ENCODE assay signal across 8 cellular contexts in the genomic region with DNA sequence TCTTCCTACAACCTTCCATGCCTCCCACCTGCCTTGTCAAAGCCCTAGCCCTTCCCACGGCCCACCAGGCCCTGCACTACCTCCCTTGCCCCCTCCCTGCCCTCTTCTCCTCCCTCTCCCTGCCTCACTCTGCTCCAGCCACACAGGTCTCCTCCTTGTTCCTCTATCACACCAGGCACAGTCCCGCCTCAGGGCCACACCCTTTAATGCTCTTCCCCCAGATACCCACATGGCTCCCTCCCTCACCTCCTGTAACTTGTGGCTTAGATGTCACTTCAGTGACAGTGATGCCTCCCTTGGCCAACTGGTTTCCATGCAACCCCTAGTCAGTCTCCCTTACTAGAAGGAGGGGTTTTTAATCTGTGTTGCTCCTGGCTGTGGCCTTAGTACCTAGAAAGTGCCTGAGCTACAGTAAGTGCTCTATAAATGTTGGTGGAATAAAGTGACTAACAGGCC. TPM values are rescaled to one million over a fixed set of nuclear protein-coding genes. Genes with fewer than 3 reads are reported as not detected.
DNase-seq lines count a peak whose midpoint lies in the region; ATAC-seq and TF ChIP-seq lines count a peak whose summit lies in the region.
"Had no signal": no experiment of that assay in that cellular context is flagged by ENCODE, and none has a peak within 500 bp of the region (broad histone marks: within the 10 kb centered on the region; RNA-seq: fewer than 3 reads in every experiment).

No MANE protein-coding gene starts in this region.

- no peak overlapping the region for H3K27ac Mint-ChIP-seq in GM23338

- no peaks in the 10 kb centered on the region for H3K9me2 ChIP-seq in GM23338 (ENCODE audit: insufficient read depth)

- H3K79me2 ChIP-seq in GM23338 (replicated peaks; ENCODE audit: insufficient read depth) (no peaks in the 10 kb centered on the region; the same call in 1 of the 2 replicates), parathyroid adenoma (no peaks in the 10 kb centered on the region)

- H3K36me3 ChIP-seq in GM23338 (ENCODE audit: insufficient read depth) (no peaks in the 10 kb centered on the region), parathyroid adenoma (ENCODE audit: control insufficient read depth, insufficient read depth, low read length) (no peaks in the 10 kb centered on the region)

- H3K4me1 ChIP-seq in GM23338 (ENCODE audit: insufficient read depth) (peaks cover 7% of the 10 kb centered on the region; the same call in 1 of the 2 replicates), parathyroid adenoma (peaks cover 9% of the 10 kb centered on the region)

- H3K9me3 Mint-ChIP-seq in GM23338: no peaks in the 10 kb centered on the region; the same call in 2 of the 3 replicates

- DNase-seq in GM23338 (ENCODE audit: low spot score) (no peak), OCI-M1 (lab: John Stamatoyannopoulos, UW) (peak; percentile 43), coronary artery (ENCODE audit: low spot score) (no peak)
- DNase-seq: NCI-H446 treated with DMSO at 0.1 percent for 48 hours had no signal

- H3K36me3 Mint-ChIP-seq in GM23338 (ENCODE audit: low read depth): peaks cover 5% of the 10 kb centered on the region; the same call in 2 of the 3 replicates

- H3K4me2 ChIP-seq in GM23338: peak overlapping the region; percentile 93; the same call in 1 of the 2 replicates
- H3K4me2 ChIP-seq in parathyroid adenoma (ENCODE audit: low read length): peak overlapping the region; percentile 89

- H3K27ac ChIP-seq in GM23338 (ENCODE audit: low read depth) (no peak overlapping the region), coronary artery (no peak overlapping the region), parathyroid adenoma (no peak overlapping the region)

- no peak overlapping the region for H2AFZ ChIP-seq in GM23338
- H2AFZ ChIP-seq in parathyroid adenoma: no peak overlapping the region

- H3K4me1 Mint-ChIP-seq in GM23338: no peaks in the 10 kb centered on the region; the same call in 2 of the 3 replicates

- no peaks in the 10 kb centered on the region for H4K20me1 ChIP-seq in GM23338 (replicated peaks; ENCODE audit: insufficient read depth)

- peaks cover 17% of the 10 kb centered on the region for H3K27me3 Mint-ChIP-seq in GM23338 (ENCODE audit: insufficient read depth, low read depth, poor library complexity)

- TF ChIP-seq CTCF in GM23338 (conservative IDR thresholded peaks at IDR 0.05; ENCODE audit: low read depth in 2 of 2): no peak
- TF ChIP-seq CTCF in coronary artery (IDR thresholded peaks at IDR 0.05): no peak
- no peak for TF ChIP-seq CTCF in parathyroid adenoma (IDR thresholded peaks at IDR 0.05)

- no peaks in the 10 kb centered on the region for H3F3A ChIP-seq in GM23338 (replicated peaks; ENCODE audit: low read depth)

- H3K9ac ChIP-seq in parathyroid adenoma: no peak overlapping the region

- no peaks in the 10 kb centered on the region for H3K9me3 ChIP-seq in parathyroid adenoma (ENCODE audit: control insufficient read depth, low read length)

- peak overlapping the region; percentile 99 for H3K4me3 Mint-ChIP-seq in GM23338

- H3K4me3 ChIP-seq in GM23338 (peak overlapping the region; percentile 99), coronary artery (peak overlapping the region; percentile 99), parathyroid adenoma (ENCODE audit: low read depth, low read length) (no peak overlapping the region)

- ATAC-seq in GM23338 (no peak), GM18517 (IDR thresholded peaks at IDR 0.05; ENCODE audit: unreplicated experiment) (no peak), HG02623 (IDR thresholded peaks at IDR 0.05; ENCODE audit: unreplicated experiment) (no peak), HG03457 (IDR thresholded peaks at IDR 0.05; ENCODE audit: unreplicated experiment) (no peak)

- H3K27me3 ChIP-seq in GM23338 (ENCODE audit: insufficient read depth): no peaks in the 10 kb centered on the region
- no peaks in the 10 kb centered on the region for H3K27me3 ChIP-seq in parathyroid adenoma (ENCODE audit: control insufficient read depth, insufficient read depth, low read length)

TF ChIP-seq in GM23338, 12 proteins besides CTCF, POLR2A, EP300 and RAD21 (continues in another document):
- TF ChIP-seq ZNF114 (CRISPR knock-in tag; IDR thresholded peaks at IDR 0.05) (no peak), STAT1 (IDR thresholded peaks at IDR 0.05; ENCODE audit: unreplicated experiment) (no peak), EZH2phosphoT487 (IDR thresholded peaks at IDR 0.05; ENCODE audit: unreplicated experiment) (no peak)
- TF ChIP-seq, protein P1, sequence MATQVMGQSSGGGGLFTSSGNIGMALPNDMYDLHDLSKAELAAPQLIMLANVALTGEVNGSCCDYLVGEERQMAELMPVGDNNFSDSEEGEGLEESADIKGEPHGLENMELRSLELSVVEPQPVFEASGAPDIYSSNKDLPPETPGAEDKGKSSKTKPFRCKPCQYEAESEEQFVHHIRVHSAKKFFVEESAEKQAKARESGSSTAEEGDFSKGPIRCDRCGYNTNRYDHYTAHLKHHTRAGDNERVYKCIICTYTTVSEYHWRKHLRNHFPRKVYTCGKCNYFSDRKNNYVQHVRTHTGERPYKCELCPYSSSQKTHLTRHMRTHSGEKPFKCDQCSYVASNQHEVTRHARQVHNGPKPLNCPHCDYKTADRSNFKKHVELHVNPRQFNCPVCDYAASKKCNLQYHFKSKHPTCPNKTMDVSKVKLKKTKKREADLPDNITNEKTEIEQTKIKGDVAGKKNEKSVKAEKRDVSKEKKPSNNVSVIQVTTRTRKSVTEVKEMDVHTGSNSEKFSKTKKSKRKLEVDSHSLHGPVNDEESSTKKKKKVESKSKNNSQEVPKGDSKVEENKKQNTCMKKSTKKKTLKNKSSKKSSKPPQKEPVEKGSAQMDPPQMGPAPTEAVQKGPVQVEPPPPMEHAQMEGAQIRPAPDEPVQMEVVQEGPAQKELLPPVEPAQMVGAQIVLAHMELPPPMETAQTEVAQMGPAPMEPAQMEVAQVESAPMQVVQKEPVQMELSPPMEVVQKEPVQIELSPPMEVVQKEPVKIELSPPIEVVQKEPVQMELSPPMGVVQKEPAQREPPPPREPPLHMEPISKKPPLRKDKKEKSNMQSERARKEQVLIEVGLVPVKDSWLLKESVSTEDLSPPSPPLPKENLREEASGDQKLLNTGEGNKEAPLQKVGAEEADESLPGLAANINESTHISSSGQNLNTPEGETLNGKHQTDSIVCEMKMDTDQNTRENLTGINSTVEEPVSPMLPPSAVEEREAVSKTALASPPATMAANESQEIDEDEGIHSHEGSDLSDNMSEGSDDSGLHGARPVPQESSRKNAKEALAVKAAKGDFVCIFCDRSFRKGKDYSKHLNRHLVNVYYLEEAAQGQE (IDR thresholded peaks at IDR 0.05; ENCODE audit: unreplicated experiment): no peak

RNA-seq across cellular contexts. Expression of a gene that starts 1.3 kb away (rescaled TPM):
- 15.8 and 26.7 TPM in 2 replicates for total RNA-seq in GM23338 (2014; rRNA removed; shearing (Covaris generic))
- 18.9 and 19.3 TPM in 2 replicates for polyA plus RNA-seq in GM23338 (2016; fragmentation: Nextera tagmentation; extraction: Ambion mirVana)

RNA-seq across cellular contexts. Expression of a gene that starts 1.4 kb away (rescaled TPM):
- total RNA-seq in GM23338 (2014; rRNA removed; shearing (Covaris generic)): 13.4 and 18.0 TPM in 2 replicates
- 3.7 and 4.5 TPM in 2 replicates for polyA plus RNA-seq in GM23338 (2016; fragmentation: Nextera tagmentation; extraction: Ambion mirVana)

RNA-seq across cellular contexts. Expression of a gene that starts 27.6 kb away (rescaled TPM):
- total RNA-seq in GM23338 (2014; rRNA removed; shearing (Covaris generic)): not detected in 2 replicates
- polyA plus RNA-seq in GM23338 (2016; fragmentation: Nextera tagmentation; extraction: Ambion mirVana): 0.26 and 0.42 TPM in 2 replicates

RNA-seq across cellular contexts. Expression of a gene that starts 48.2 kb away (rescaled TPM):
- 0.52 TPM in 1 of 2 replicates, not detected in the other for total RNA-seq in GM23338 (2014; rRNA removed; shearing (Covaris generic))
- polyA plus RNA-seq in GM23338 (2016; fragmentation: Nextera tagmentation; extraction: Ambion mirVana): 1.4 and 1.6 TPM in 2 replicates

RNA-seq across cellular contexts. Expression of a gene that starts 57.2 kb away (rescaled TPM):
- total RNA-seq in GM23338 (2014; rRNA removed; shearing (Covaris generic)): 140 and 151 TPM in 2 replicates
- 99.7 and 108 TPM in 2 replicates for polyA plus RNA-seq in GM23338 (2016; fragmentation: Nextera tagmentation; extraction: Ambion mirVana)
